Comparison of ENCODE assay signal across 1 cellular context in genomic region chr5:54993318-54993717, GRCh38.
TF ChIP-seq lines count a peak whose summit lies in the region.

No MANE protein-coding gene starts in this region.

TF ChIP-seq in HepG2, 621 proteins besides CTCF, POLR2A, EP300 and RAD21:
- TF ChIP-seq ZNF543 (CRISPR knock-in tag; IDR thresholded peaks at IDR 0.05) (no peak), HNRNPK (IDR thresholded peaks at IDR 0.05; ENCODE audit: low read depth, low read length, poor library complexity, severe bottlenecking) (no peak), ZFY (CRISPR knock-in tag; IDR thresholded peaks at IDR 0.05) (no peak), ZNF737 (CRISPR knock-in tag; IDR thresholded peaks at IDR 0.05; ENCODE audit: borderline replicate concordance) (no peak), HNF4A (CRISPR knock-in tag; IDR thresholded peaks at IDR 0.05) (no peak), HMG20A (CRISPR knock-in tag; IDR thresholded peaks at IDR 0.05; ENCODE audit: borderline replicate concordance) (no peak), ZNF83 (CRISPR knock-in tag; IDR thresholded peaks at IDR 0.05; ENCODE audit: borderline replicate concordance) (no peak), ATM (IDR thresholded peaks at IDR 0.05; ENCODE audit: borderline replicate concordance) (no peak), SALL1 (CRISPR knock-in tag; IDR thresholded peaks at IDR 0.05) (no peak), RFXANK (CRISPR knock-in tag; IDR thresholded peaks at IDR 0.05) (no peak), NR2F2 (IDR thresholded peaks at IDR 0.05; ENCODE audit: borderline replicate concordance, low read depth) (no peak), FLYWCH1 (CRISPR knock-in tag; IDR thresholded peaks at IDR 0.05) (no peak)
